ENCODE assay signal across 18 cellular contexts in the genomic region with DNA sequence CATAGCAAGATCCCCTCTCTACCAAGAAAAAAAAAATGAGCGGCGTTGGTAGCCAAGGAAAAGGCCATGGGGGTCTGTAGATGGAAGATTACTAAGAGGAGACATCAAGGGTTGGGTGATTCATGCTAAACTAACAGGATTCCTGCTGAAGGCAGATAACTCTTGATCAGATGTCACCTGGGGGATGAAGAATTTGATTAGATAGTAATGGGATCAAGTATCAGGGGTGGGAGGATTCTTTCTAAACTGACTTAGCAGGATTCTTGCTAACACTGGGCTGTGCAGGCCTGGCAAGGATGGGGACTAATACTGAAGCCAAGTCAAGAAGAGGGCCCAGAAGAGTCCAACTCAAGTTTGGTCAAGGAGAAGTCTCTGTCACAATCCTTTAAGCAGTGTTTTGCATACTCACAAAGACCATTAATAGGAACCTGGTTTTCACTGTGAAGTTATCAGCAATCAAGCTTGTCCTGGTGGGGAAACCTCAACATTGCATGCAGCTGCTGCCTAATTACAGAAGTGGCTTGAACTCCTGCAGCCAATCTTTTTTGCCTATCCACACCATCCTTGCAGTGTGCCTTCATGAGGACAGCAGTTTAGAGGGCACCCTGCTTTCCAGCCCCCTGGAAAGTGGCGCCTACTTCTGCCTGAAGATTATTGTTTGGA.
DNase-seq lines count a peak whose midpoint lies in the region; ATAC-seq and TF ChIP-seq lines count a peak whose summit lies in the region.
"Had no signal": no experiment of that assay in that cellular context is flagged by ENCODE, and none has a peak within 500 bp of the region (broad histone marks: within the 10 kb centered on the region; RNA-seq: fewer than 3 reads in every experiment).

No MANE protein-coding gene starts in this region.

- H3K9me2 ChIP-seq in HCT116 (ENCODE audit: insufficient read depth) (no peaks in the 10 kb centered on the region), OCI-LY7 (ENCODE audit: insufficient read depth, low read length) (no peaks in the 10 kb centered on the region)

- no peak for TF ChIP-seq RAD21 in HCT116 (IDR thresholded peaks at IDR 0.05; ENCODE audit: low read depth)

- intact Hi-C loops in HCT116 (cut with micrococcal nuclease) = no loop called here
- intact Hi-C loops in OCI-LY7 (cut with micrococcal nuclease; ENCODE audit: unreplicated experiment) = no loop called here

- H3K4me3 Mint-ChIP-seq in CD8-positive, alpha-beta memory T cell = peak overlapping the region in 1 of 7 donors; percentile 63
- H3K4me3 Mint-ChIP-seq: activated CD4-positive, alpha-beta T cell treated with anti-CD3 and anti-CD28 coated beads for 36 hours; activated T-cell treated with anti-CD3 and anti-CD28 coated beads, Interleukin-2, amount 50 U/mL, for 72 hours had no signal

- CTCF ChIA-PET in HCT116 (lab: Charles Lee) = no interaction called here
- CTCF ChIA-PET in OCI-LY7 (lab: Charles Lee; ENCODE audit: unreplicated experiment) = no interaction called here
- CTCF ChIA-PET in CD8-positive, alpha-beta memory T cell (lab: Charles Lee) = no interaction called here

- H3K4me3 ChIP-seq in HCT116 (replicated peaks in 1 of 2; ENCODE audit: low read depth in 1 of 2, low read length in 2 of 2) (no peak overlapping the region), OCI-LY7 (ENCODE audit: low read depth, low read length, poor library complexity, severe bottlenecking) (no peak overlapping the region)
- no peak overlapping the region for H3K4me3 ChIP-seq in CD8-positive, alpha-beta memory T cell (ENCODE audit: low read length)
- H3K4me3 ChIP-seq: BLaER1 had no signal

- H2AFZ ChIP-seq in HCT116 (ENCODE audit: low read depth, low read length, poor library complexity, severe bottlenecking) (no peak overlapping the region), OCI-LY7 (ENCODE audit: low read length) (no peak overlapping the region)

- no peaks in the 10 kb centered on the region for H3K4me1 ChIP-seq in HCT116 (ENCODE audit: control insufficient read depth in 1 of 2, insufficient read depth in 2 of 2, low read length in 2 of 2)
- H3K4me1 ChIP-seq in OCI-LY7 (ENCODE audit: insufficient read depth, low read length, poor library complexity, severe bottlenecking) = no peaks in the 10 kb centered on the region
- H3K4me1 ChIP-seq in CD8-positive, alpha-beta memory T cell (ENCODE audit: insufficient read depth, low read length) = no peaks in the 10 kb centered on the region
- H3K4me1 ChIP-seq: BLaER1 had no signal

- H3K27ac ChIP-seq in HCT116 (ENCODE audit: low read depth, low read length) (no peak overlapping the region), OCI-LY7 (ENCODE audit: low read depth, low read length, poor library complexity, severe bottlenecking) (no peak overlapping the region)
- H3K27ac ChIP-seq in CD8-positive, alpha-beta memory T cell (ENCODE audit: low read depth, low read length) = no peak overlapping the region
- H3K27ac ChIP-seq: BLaER1 had no signal

- H3K27me3 ChIP-seq in HCT116 (ENCODE audit: insufficient read depth, low read length) = no peaks in the 10 kb centered on the region
- H3K27me3 ChIP-seq in CD8-positive, alpha-beta memory T cell (ENCODE audit: insufficient read depth, low read length, poor library complexity, severe bottlenecking) = no peaks in the 10 kb centered on the region
- H3K27me3 ChIP-seq: BLaER1 had no signal

- H4K20me1 ChIP-seq in HCT116 (ENCODE audit: insufficient read depth) = no peaks in the 10 kb centered on the region
- no peaks in the 10 kb centered on the region for H4K20me1 ChIP-seq in OCI-LY7 (ENCODE audit: insufficient read depth, low read length)
- H4K20me1 ChIP-seq: BLaER1 had no signal

- DNase-seq in HCT116 (ENCODE audit: low read depth, low spot score) = no peak
- peak; percentile 8 for DNase-seq in OCI-LY7 (ENCODE audit: low spot score)
- peak; percentile 32 for DNase-seq in germinal center (ENCODE audit: low spot score)
- DNase-seq in CD8-positive, alpha-beta memory T cell = no peak
- DNase-seq in HCEC 1CT = no peak
- DNase-seq: activated CD4-positive, alpha-beta T cell treated with anti-CD3 and anti-CD28 coated beads for 36 hours; activated T-cell treated with anti-CD3 and anti-CD28 coated beads, Interleukin-2, amount 50 U/mL, for 72 hours; amygdala; dermis blood vessel endothelial cell; GDM1; KBM-7; NCI-H1930; SW 1271 had no signal

- H3K27me3 Mint-ChIP-seq in CD8-positive, alpha-beta memory T cell = peaks cover 1 to 4% of the 10 kb centered on the region in 2 donors

- H3K79me2 ChIP-seq in HCT116 (ENCODE audit: insufficient read depth, low read length) = no peaks in the 10 kb centered on the region
- H3K79me2 ChIP-seq in OCI-LY7 (ENCODE audit: insufficient read depth, low read depth, low read length) = no peaks in the 10 kb centered on the region

- no peak for TF ChIP-seq POLR2A in HCT116 (IDR thresholded peaks at IDR 0.05; ENCODE audit: borderline replicate concordance, extremely low read depth, insufficient read depth, insufficient read length)

- POLR2A ChIA-PET in HCT116 (lab: Charles Lee) (no interaction called here), OCI-LY7 (lab: Charles Lee) (interaction anchor here (0.7 kb wide), 1 partner anchor 1475 kb away, joined by 3 read pairs; no protein-coding TSS in a partner anchor)
- POLR2A ChIA-PET in CD8-positive, alpha-beta memory T cell (lab: Charles Lee) = no interaction called here

- RAD21 ChIA-PET in HCT116 (lab: Charles Lee; ENCODE audit: low non-redundant PET in 1 of 2, low total read pairs in 2 of 2, uncharacterized antibody in 2 of 2, unreplicated experiment in 2 of 2) = no interaction called here

- BruUV-seq in HCT116 (replicated peaks; lab: Mats Ljungman, UMichigan) (no TSS peak), OCI-LY7 (replicated peaks; lab: Mats Ljungman, UMichigan) (no TSS peak)

- H3K4me1 Mint-ChIP-seq in CD8-positive, alpha-beta memory T cell = no peaks in the 10 kb centered on the region
- H3K4me1 Mint-ChIP-seq: activated CD4-positive, alpha-beta T cell treated with anti-CD3 and anti-CD28 coated beads for 36 hours had no signal

- H3K36me3 ChIP-seq in HCT116 (ENCODE audit: control insufficient read depth in 1 of 2, insufficient read depth in 2 of 2, low read length in 2 of 2) (no peaks in the 10 kb centered on the region), OCI-LY7 (ENCODE audit: insufficient read depth, low read length) (no peaks in the 10 kb centered on the region)
- no peaks in the 10 kb centered on the region for H3K36me3 ChIP-seq in CD8-positive, alpha-beta memory T cell (ENCODE audit: insufficient read depth, low read length)
- H3K36me3 ChIP-seq: BLaER1 had no signal

- ATAC-seq in HCT116 = peak; percentile 57; the same call in 1 of the 2 replicates
- no peak for ATAC-seq in HG03196 (IDR thresholded peaks at IDR 0.05; ENCODE audit: unreplicated experiment)
- ATAC-seq in HG03432 (IDR thresholded peaks at IDR 0.05; ENCODE audit: unreplicated experiment) = no peak
- ATAC-seq: activated CD4-positive, alpha-beta T cell treated with anti-CD3 and anti-CD28 coated beads for 36 hours; activated T-cell treated with anti-CD3 and anti-CD28 coated beads, Interleukin-2, amount 50 U/mL, for 72 hours; sciatic nerve had no signal

- no peak overlapping the region for H3K9ac ChIP-seq in HCT116 (ENCODE audit: low read length)
- H3K9ac ChIP-seq: BLaER1 had no signal

- H3K9me3 ChIP-seq in HCT116 (ENCODE audit: control insufficient read depth in 1 of 2, insufficient read depth in 1 of 2, low read depth in 1 of 2, low read length in 2 of 2) (no peaks in the 10 kb centered on the region), OCI-LY7 (ENCODE audit: low read length) (no peaks in the 10 kb centered on the region)
- H3K9me3 ChIP-seq in CD8-positive, alpha-beta memory T cell (ENCODE audit: low read length) = no peaks in the 10 kb centered on the region
- H3K9me3 ChIP-seq: BLaER1 had no signal

- H3K4me2 ChIP-seq in HCT116 (ENCODE audit: low read length) (no peak overlapping the region; the same call in 1 of the 2 replicates), OCI-LY7 (ENCODE audit: low read length) (no peak overlapping the region)
- H3K4me2 ChIP-seq: BLaER1 had no signal

- peaks cover 0 to 5% (median 2%) of the 10 kb centered on the region in 3 donors for H3K36me3 Mint-ChIP-seq in CD8-positive, alpha-beta memory T cell

- peak overlapping the region in 1 of 8 donors; percentile 80 for H3K27ac Mint-ChIP-seq in CD8-positive, alpha-beta memory T cell
- H3K27ac Mint-ChIP-seq: activated CD4-positive, alpha-beta T cell treated with anti-CD3 and anti-CD28 coated beads for 36 hours; activated T-cell treated with anti-CD3 and anti-CD28 coated beads, Interleukin-2, amount 50 U/mL, for 72 hours had no signal

- no peaks in the 10 kb centered on the region for H3K9me3 Mint-ChIP-seq in CD8-positive, alpha-beta memory T cell
- H3K9me3 Mint-ChIP-seq: activated T-cell treated with anti-CD3 and anti-CD28 coated beads, Interleukin-2, amount 50 U/mL, for 72 hours had no signal

- TF ChIP-seq CTCF in GM12872 (IDR thresholded peaks at IDR 0.05; ENCODE audit: insufficient read depth, low read depth, low read length) (peak; percentile 30; the same call in 1 of the 3 replicates), HCT116 (IDR thresholded peaks at IDR 0.05 in 2 of 3, conservative IDR thresholded peaks at IDR 0.05 in 1 of 3; ENCODE audit: borderline replicate concordance in 1 of 3, insufficient read depth in 1 of 3, low read depth in 2 of 3, low read length in 2 of 3) (peak in 2 of 3 experiments; percentile 33 to 34; a peak in 3 of 6 replicates), OCI-LY7 (conservative IDR thresholded peaks at IDR 0.05; ENCODE audit: low read length) (no peak)

TF ChIP-seq in HCT116, 20 proteins besides CTCF, POLR2A, EP300 and RAD21:
- no peak for TF ChIP-seq POLR2AphosphoS5 (IDR thresholded peaks at IDR 0.05; ENCODE audit: low read depth, low read length)

Comparison
In these comparisons a context has a peak if more than half of its experiments do, and no peak if none do; other contexts are left out.
1. DNase-seq: peak in OCI-LY7 (single experiment) and germinal center (single experiment); none in HCT116 (single experiment), CD8-positive, alpha-beta memory T cell (0 of 5) and HCEC 1CT (single experiment).